Comparison of ENCODE assay signal across 8 cellular contexts in genomic region chr12:31729728-31730127, GRCh38. TPM values are rescaled to one million over a fixed set of nuclear protein-coding genes. Genes with fewer than 3 reads are reported as not detected.
A peak's percentile ranks its signal among the peaks of the same experiment; 100 is the strongest.
DNase-seq lines count a peak whose midpoint lies in the region; ATAC-seq and TF ChIP-seq lines count a peak whose summit lies in the region.

No MANE protein-coding gene starts in this region.

- no peaks in the 10 kb centered on the region for H3K36me3 ChIP-seq in liver (ENCODE audit: control insufficient read depth in 4 of 4, insufficient read depth in 3 of 4, low read depth in 1 of 4, low read length in 3 of 4)

- TF ChIP-seq CTCF in liver (IDR thresholded peaks at IDR 0.05; ENCODE audit: low read depth, low read length, missing input control) (no peak), type B pancreatic cell (conservative IDR thresholded peaks at IDR 0.05) (no peak)

- H3K9me3 ChIP-seq in liver (ENCODE audit: control insufficient read depth in 4 of 4, low read length in 3 of 4), result no peaks in the 10 kb centered on the region

- H3K27ac Mint-ChIP-seq in activated T-cell treated with anti-CD3 and anti-CD28 coated beads, Interleukin-2, amount 50 U/mL, for 72 hours, result peak overlapping the region; percentile 15
- peak overlapping the region; percentile 99 for H3K27ac Mint-ChIP-seq in type B pancreatic cell

- peaks cover 0 to 4% of the 10 kb centered on the region in 2 donors for H3K9me3 Mint-ChIP-seq in activated T-cell treated with anti-CD3 and anti-CD28 coated beads, Interleukin-2, amount 50 U/mL, for 72 hours
- peaks cover 20% of the 10 kb centered on the region for H3K9me3 Mint-ChIP-seq in type B pancreatic cell

- H3K27ac ChIP-seq in angular gyrus (ENCODE audit: low read depth, low read length), result peak overlapping the region; percentile 97
- H3K27ac ChIP-seq in liver (ENCODE audit: low read depth in 1 of 2, low read length in 2 of 2), result peak overlapping the region; percentile 89 to 99

- peaks cover 0 to 13% (median 12%) of the 10 kb centered on the region in 4 donors for H3K4me1 ChIP-seq in liver (ENCODE audit: control insufficient read depth in 4 of 4, insufficient read depth in 4 of 4, low read length in 3 of 4)

- no peak for DNase-seq in activated T-cell treated with anti-CD3 and anti-CD28 coated beads, Interleukin-2, amount 50 U/mL, for 72 hours
- no peak for DNase-seq in activated T-cell treated with anti-CD3 and anti-CD28 coated beads, Interleukin-2, amount 50 U/mL, for 1 hour
- no peak for DNase-seq in type B pancreatic cell (ENCODE audit: extremely low spot score, unreplicated experiment)
- DNase-seq in mucosa of gallbladder (ENCODE audit: low spot score), result no peak
- DNase-seq in sciatic nerve (ENCODE audit: low spot score), result no peak

- H3K36me3 Mint-ChIP-seq in activated T-cell treated with anti-CD3 and anti-CD28 coated beads, Interleukin-2, amount 50 U/mL, for 72 hours (ENCODE audit: insufficient read depth in 2 of 2), result peaks cover 14 to 16% of the 10 kb centered on the region in 2 donors
- H3K36me3 Mint-ChIP-seq in type B pancreatic cell, result peaks cover 34% of the 10 kb centered on the region

- no peak for TF ChIP-seq RAD21 in liver (IDR thresholded peaks at IDR 0.05)

- no peaks in the 10 kb centered on the region for H3K27me3 ChIP-seq in liver (ENCODE audit: control insufficient read depth in 4 of 4, insufficient read depth in 4 of 4, low read length in 3 of 4)

- H3K27me3 Mint-ChIP-seq in activated T-cell treated with anti-CD3 and anti-CD28 coated beads, Interleukin-2, amount 50 U/mL, for 72 hours (ENCODE audit: low read depth), result no peaks in the 10 kb centered on the region
- no peaks in the 10 kb centered on the region for H3K27me3 Mint-ChIP-seq in type B pancreatic cell

- peak overlapping the region; percentile 53 to 84 for H3K9ac ChIP-seq in liver (ENCODE audit: low read depth in 1 of 2, low read length in 2 of 2)

- peak overlapping the region; percentile 76 to 90 (median 87) for H3K4me3 ChIP-seq in liver (ENCODE audit: low read depth in 1 of 3, low read length in 3 of 3)

- H3K4me1 Mint-ChIP-seq in activated T-cell treated with anti-CD3 and anti-CD28 coated beads, Interleukin-2, amount 50 U/mL, for 72 hours (ENCODE audit: low read depth), result peaks cover 65% of the 10 kb centered on the region
- H3K4me1 Mint-ChIP-seq in type B pancreatic cell (ENCODE audit: unreplicated experiment), result peaks cover 9% of the 10 kb centered on the region

- H3K4me3 Mint-ChIP-seq in activated T-cell treated with anti-CD3 and anti-CD28 coated beads, Interleukin-2, amount 50 U/mL, for 72 hours, result peak overlapping the region; percentile 99
- H3K4me3 Mint-ChIP-seq in type B pancreatic cell, result peak overlapping the region; percentile 99

- 90% methylated on average over 4 of the region's 4 CpGs for WGBS in liver

- intact Hi-C loops in sciatic nerve (cut with DNase I), result loop anchor here (10.0 kb wide), 1 partner anchor 1025 kb away; the partner anchor contains the start of gene YARS2

- no peak for ATAC-seq in activated T-cell treated with anti-CD3 and anti-CD28 coated beads, Interleukin-2, amount 50 U/mL, for 72 hours (replicated peaks in 1 of 2)
- no peak for ATAC-seq in HG02970 (IDR thresholded peaks at IDR 0.05; ENCODE audit: low FRiP score, unreplicated experiment)
- no peak for ATAC-seq in sciatic nerve

TF ChIP-seq in liver, 16 proteins besides CTCF, POLR2A, EP300 and RAD21:
- TF ChIP-seq RXRA (IDR thresholded peaks at IDR 0.05) (no peak), HNF4G (IDR thresholded peaks at IDR 0.05) (no peak), FOXA1 (IDR thresholded peaks at IDR 0.05) (no peak), MAX (IDR thresholded peaks at IDR 0.05) (no peak), GABPA (IDR thresholded peaks at IDR 0.05 in 1 of 2, conservative IDR thresholded peaks at IDR 0.05 in 1 of 2) (no peak), EGR1 (IDR thresholded peaks at IDR 0.05; ENCODE audit: low read depth in 2 of 2) (no peak), TAF1 (conservative IDR thresholded peaks at IDR 0.05) (no peak), ATF3 (IDR thresholded peaks at IDR 0.05) (no peak), HNF4A (conservative IDR thresholded peaks at IDR 0.05) (no peak), ZBTB33 (IDR thresholded peaks at IDR 0.05) (no peak), NR2F2 (IDR thresholded peaks at IDR 0.05) (no peak), SP1 (IDR thresholded peaks at IDR 0.05) (no peak)

RNA-seq across cellular contexts. Expression of gene AMN1, which starts 0.9 kb away (rescaled TPM):
- 1 to 10 TPM; 4.2 to 4.5 TPM for total RNA-seq in activated T-cell treated with anti-CD3 and anti-CD28 coated beads, Interleukin-2, amount 50 U/mL, for 72 hours
- total RNA-seq in liver, result 1 to 10 TPM; 4.9 to 5.2 TPM
- polyA plus RNA-seq in liver, result 1 to 10 TPM; 1.9 to 2.6 TPM
- total RNA-seq in type B pancreatic cell (ENCODE audit: low replicate concordance), result 5.5 and 9.6 TPM in 2 replicates
- 8.9 TPM for total RNA-seq in mucosa of gallbladder
- total RNA-seq in sciatic nerve, result 9.3 TPM
